Comparison of ENCODE assay signal across 16 cellular contexts in genomic region chr20:48717959-48718223, GRCh38.
DNase-seq lines count a peak whose midpoint lies in the region; ATAC-seq and TF ChIP-seq lines count a peak whose summit lies in the region.
"Had no signal": no experiment of that assay in that cellular context is flagged by ENCODE, and none has a peak within 500 bp of the region (broad histone marks: within the 10 kb centered on the region; RNA-seq: fewer than 3 reads in every experiment).

No MANE protein-coding gene starts in this region.

- H3K4me1 ChIP-seq in OCI-LY7 (ENCODE audit: insufficient read depth, low read length, poor library complexity, severe bottlenecking) = peaks cover 56% of the 10 kb centered on the region
- H3K4me1 ChIP-seq: Caco-2, psoas muscle had no signal

- no peaks in the 10 kb centered on the region for H3K27me3 Mint-ChIP-seq in activated CD4-positive, alpha-beta T cell treated with anti-CD3 and anti-CD28 coated beads, Interleukin-2, amount 10 ng/mL, durations not matched to agents 7 days and 5 days
- H3K27me3 Mint-ChIP-seq in central memory CD8-positive, alpha-beta T cell = no peaks in the 10 kb centered on the region
- no peaks in the 10 kb centered on the region for H3K27me3 Mint-ChIP-seq in stimulated activated naive B cell treated with anti-CD40 and anti-IgM and Interleukin-4, amounts not matched to agents 10 μg/mL and 1 μg/mL and 100 μg/mL, for 72 hours
- H3K27me3 Mint-ChIP-seq: dendritic cell treated with granulocyte-macrophage colony-stimulating factor and Interleukin-4, amounts not matched to agents 40 ng/mL and 50 ng/mL, for 4 days had no signal

- peaks cover 66% of the 10 kb centered on the region for H3K36me3 Mint-ChIP-seq in activated CD4-positive, alpha-beta T cell treated with anti-CD3 and anti-CD28 coated beads, Interleukin-2, amount 10 ng/mL, durations not matched to agents 7 days and 5 days (ENCODE audit: low read depth)
- H3K36me3 Mint-ChIP-seq in central memory CD8-positive, alpha-beta T cell (ENCODE audit: insufficient read depth) = peaks cover 14% of the 10 kb centered on the region
- peaks cover 28 to 54% of the 10 kb centered on the region in 2 donors for H3K36me3 Mint-ChIP-seq in stimulated activated naive B cell treated with anti-CD40 and anti-IgM and Interleukin-4, amounts not matched to agents 10 μg/mL and 1 μg/mL and 100 μg/mL, for 72 hours

- no peak for TF ChIP-seq CTCF in OCI-LY7 (conservative IDR thresholded peaks at IDR 0.05; ENCODE audit: low read length)

- no peaks in the 10 kb centered on the region; the same call in 1 of the 2 replicates for H3K36me3 ChIP-seq in OCI-LY7 (ENCODE audit: insufficient read depth, low read length)

- intact Hi-C loops in OCI-LY7 (cut with micrococcal nuclease; ENCODE audit: unreplicated experiment) = no loop called here

- H4K20me1 ChIP-seq in OCI-LY7 (ENCODE audit: insufficient read depth, low read length) = no peaks in the 10 kb centered on the region

- BruUV-seq in OCI-LY7 (replicated peaks; lab: Mats Ljungman, UMichigan) = no TSS peak

- POLR2A ChIA-PET in activated CD4-positive, alpha-beta T cell treated with anti-CD3 and anti-CD28 coated beads, Interleukin-2, amount 10 ng/mL, durations not matched to agents 7 days and 5 days (lab: Charles Lee) = no interaction called here
- POLR2A ChIA-PET in OCI-LY7 (lab: Charles Lee) = interaction anchor here (0.6 to 0.7 kb wide), 3 partner anchors 62 to 500 kb away, joined by 3 read pairs; no protein-coding TSS in a partner anchor

- H3K27ac Mint-ChIP-seq in activated CD4-positive, alpha-beta T cell treated with anti-CD3 and anti-CD28 coated beads, Interleukin-2, amount 10 ng/mL, durations not matched to agents 7 days and 5 days = peak overlapping the region; percentile 95
- H3K27ac Mint-ChIP-seq in central memory CD8-positive, alpha-beta T cell (ENCODE audit: low read depth) = peak overlapping the region; percentile 51
- peak overlapping the region; percentile 28 for H3K27ac Mint-ChIP-seq in stimulated activated naive B cell treated with anti-CD40 and anti-IgM and Interleukin-4, amounts not matched to agents 10 μg/mL and 1 μg/mL and 100 μg/mL, for 72 hours

- H3K4me2 ChIP-seq in OCI-LY7 (ENCODE audit: low read length) = peak overlapping the region; percentile 16; the same call in 1 of the 2 replicates
- H3K4me2 ChIP-seq: A549 had no signal

- no peak overlapping the region for H3K4me3 ChIP-seq in OCI-LY7 (ENCODE audit: low read depth, low read length, poor library complexity, severe bottlenecking)
- H3K4me3 ChIP-seq: A549, psoas muscle had no signal

- DNase-seq in activated CD4-positive, alpha-beta T cell treated with anti-CD3 and anti-CD28 coated beads, Interleukin-2, amount 10 ng/mL, durations not matched to agents 7 days and 5 days = no peak
- no peak for DNase-seq in activated CD4-positive, alpha-beta T cell treated with anti-CD3 and anti-CD28 coated beads, Interleukin-2, amount 50 U/mL, for 48 hours
- no peak for DNase-seq in OCI-LY7 (ENCODE audit: low spot score)
- no peak for DNase-seq in central memory CD8-positive, alpha-beta T cell (ENCODE audit: low spot score in 2 of 2)
- DNase-seq in stimulated activated naive B cell treated with anti-CD40 and anti-IgM and Interleukin-4, amounts not matched to agents 10 μg/mL and 1 μg/mL and 100 μg/mL, for 72 hours = no peak
- DNase-seq in occipital lobe (lab: John Stamatoyannopoulos, UW) = no peak
- no peak for DNase-seq in pons (ENCODE audit: low spot score)
- DNase-seq: activated gamma-delta T cell, Caco-2, NCI-H1417, NCI-H774, psoas muscle had no signal

- no peaks in the 10 kb centered on the region for H3K79me2 ChIP-seq in OCI-LY7 (ENCODE audit: insufficient read depth, low read depth, low read length)

- peaks cover 90% of the 10 kb centered on the region for H3K4me1 Mint-ChIP-seq in activated CD4-positive, alpha-beta T cell treated with anti-CD3 and anti-CD28 coated beads, Interleukin-2, amount 10 ng/mL, durations not matched to agents 7 days and 5 days
- peaks cover 90% of the 10 kb centered on the region for H3K4me1 Mint-ChIP-seq in central memory CD8-positive, alpha-beta T cell
- H3K4me1 Mint-ChIP-seq in stimulated activated naive B cell treated with anti-CD40 and anti-IgM and Interleukin-4, amounts not matched to agents 10 μg/mL and 1 μg/mL and 100 μg/mL, for 72 hours = peaks cover 68 to 95% of the 10 kb centered on the region in 2 donors

- no peak overlapping the region for H2AFZ ChIP-seq in OCI-LY7 (ENCODE audit: low read length)

- H3K9me3 Mint-ChIP-seq in activated CD4-positive, alpha-beta T cell treated with anti-CD3 and anti-CD28 coated beads, Interleukin-2, amount 10 ng/mL, durations not matched to agents 7 days and 5 days = no peaks in the 10 kb centered on the region
- no peaks in the 10 kb centered on the region for H3K9me3 Mint-ChIP-seq in central memory CD8-positive, alpha-beta T cell
- peaks cover 4 to 11% of the 10 kb centered on the region in 2 donors for H3K9me3 Mint-ChIP-seq in stimulated activated naive B cell treated with anti-CD40 and anti-IgM and Interleukin-4, amounts not matched to agents 10 μg/mL and 1 μg/mL and 100 μg/mL, for 72 hours
- H3K9me3 Mint-ChIP-seq: dendritic cell treated with granulocyte-macrophage colony-stimulating factor and Interleukin-4, amounts not matched to agents 40 ng/mL and 50 ng/mL, for 4 days had no signal

- H3K9me3 ChIP-seq in OCI-LY7 (ENCODE audit: low read length) = no peaks in the 10 kb centered on the region
- H3K9me3 ChIP-seq: A549, Caco-2, psoas muscle had no signal

- no peaks in the 10 kb centered on the region for H3K9me2 ChIP-seq in OCI-LY7 (ENCODE audit: insufficient read depth, low read length)

- no peak overlapping the region for H3K4me3 Mint-ChIP-seq in activated CD4-positive, alpha-beta T cell treated with anti-CD3 and anti-CD28 coated beads, Interleukin-2, amount 10 ng/mL, durations not matched to agents 7 days and 5 days
- peak overlapping the region; percentile 83 for H3K4me3 Mint-ChIP-seq in central memory CD8-positive, alpha-beta T cell
- peak overlapping the region in 1 of 2 donors; percentile 5 for H3K4me3 Mint-ChIP-seq in stimulated activated naive B cell treated with anti-CD40 and anti-IgM and Interleukin-4, amounts not matched to agents 10 μg/mL and 1 μg/mL and 100 μg/mL, for 72 hours
- H3K4me3 Mint-ChIP-seq: brain; dendritic cell treated with granulocyte-macrophage colony-stimulating factor and Interleukin-4, amounts not matched to agents 40 ng/mL and 50 ng/mL, for 4 days had no signal

- CTCF ChIA-PET in activated CD4-positive, alpha-beta T cell treated with anti-CD3 and anti-CD28 coated beads, Interleukin-2, amount 10 ng/mL, durations not matched to agents 7 days and 5 days (lab: Charles Lee) = interaction anchor here (1.1 to 1.4 kb wide), 3 partner anchors 9 to 28 kb away, joined by 3 to 4 read pairs (median 4); no protein-coding TSS in a partner anchor
- CTCF ChIA-PET in OCI-LY7 (lab: Charles Lee; ENCODE audit: unreplicated experiment) = no interaction called here

- no peak overlapping the region for H3K27ac ChIP-seq in OCI-LY7 (ENCODE audit: low read depth, low read length, poor library complexity, severe bottlenecking)
- H3K27ac ChIP-seq: A549, psoas muscle had no signal

- ATAC-seq in central memory CD8-positive, alpha-beta T cell (replicated peaks; ENCODE audit: extremely low read depth, poor library complexity, severe bottlenecking) = no peak
- no peak for ATAC-seq in stimulated activated naive B cell treated with anti-CD40 and anti-IgM and Interleukin-4, amounts not matched to agents 10 μg/mL and 1 μg/mL and 100 μg/mL, for 72 hours (replicated peaks)
- ATAC-seq in GM21825 (IDR thresholded peaks at IDR 0.05; ENCODE audit: unreplicated experiment) = no peak
- ATAC-seq: A549, psoas muscle had no signal

Comparison
In these comparisons a context has a peak if more than half of its experiments do, and no peak if none do; other contexts are left out.
1. H3K27ac Mint-ChIP-seq: peak in every context shown above with its lines; median percentile 95 in activated CD4-positive, alpha-beta T cell treated with anti-CD3 and anti-CD28 coated beads, Interleukin-2, amount 10 ng/mL, durations not matched to agents 7 days and 5 days; 51 in central memory CD8-positive, alpha-beta T cell; 28 in stimulated activated naive B cell treated with anti-CD40 and anti-IgM and Interleukin-4, amounts not matched to agents 10 μg/mL and 1 μg/mL and 100 μg/mL, for 72 hours.